Comparison of ENCODE assay signal across 8 cellular contexts in genomic region chr10:104253576-104254410, GRCh38.
DNase-seq lines count a peak whose midpoint lies in the region; ATAC-seq, FAIRE-seq and TF ChIP-seq lines count a peak whose summit lies in the region.

No MANE protein-coding gene starts in this region.

- H3K4me3 ChIP-seq in Loucy (ENCODE audit: low read length, poor library complexity, severe bottlenecking): peak overlapping the region; percentile 87
- peak overlapping the region; percentile 97 for H3K4me3 ChIP-seq in coronary artery

- no peaks in the 10 kb centered on the region for H3K9me3 Mint-ChIP-seq in nephron

- ATAC-seq in GM21423 (IDR thresholded peaks at IDR 0.05; ENCODE audit: unreplicated experiment): no peak
- no peak for ATAC-seq in GM21526 (IDR thresholded peaks at IDR 0.05; ENCODE audit: low FRiP score, unreplicated experiment)

- TF ChIP-seq CTCF in C4-2B (conservative IDR thresholded peaks at IDR 0.05): no peak
- no peak for TF ChIP-seq CTCF in Loucy (conservative IDR thresholded peaks at IDR 0.05; ENCODE audit: low read length)
- TF ChIP-seq CTCF in coronary artery (IDR thresholded peaks at IDR 0.05): no peak
- no peak for TF ChIP-seq CTCF in nephron (IDR thresholded peaks at IDR 0.05; ENCODE audit: unreplicated experiment in 3 of 3)

- peak overlapping the region; percentile 83 to 95 (median 93) for H3K27ac Mint-ChIP-seq in nephron

- peaks cover 18% of the 10 kb centered on the region for H4K20me1 ChIP-seq in Loucy (ENCODE audit: insufficient read depth, low read length, poor library complexity, severe bottlenecking)

- H3K36me3 Mint-ChIP-seq in nephron (ENCODE audit: low read depth): peaks cover 8% of the 10 kb centered on the region

- H3K4me1 ChIP-seq in Loucy (ENCODE audit: insufficient read depth, low read length, poor library complexity, severe bottlenecking): peaks cover 47% of the 10 kb centered on the region

- H3K9me3 ChIP-seq in Loucy (ENCODE audit: insufficient read depth, low read depth, low read length): no peaks in the 10 kb centered on the region

- peak overlapping the region; percentile 88 for H3K4me2 ChIP-seq in Loucy (ENCODE audit: low read depth, low read length, poor library complexity, severe bottlenecking)

- H3K79me2 ChIP-seq in Loucy (ENCODE audit: insufficient read depth, low read length): peaks cover 45% of the 10 kb centered on the region

- peaks cover 4% of the 10 kb centered on the region for H3K27me3 Mint-ChIP-seq in nephron (ENCODE audit: low read depth)

- H3K4me3 Mint-ChIP-seq in nephron: peak overlapping the region; percentile 92 to 98 (median 93)

- no peaks in the 10 kb centered on the region for H3F3A ChIP-seq in Loucy (ENCODE audit: low read depth)

- H3K4me1 Mint-ChIP-seq in nephron: peaks cover 21% of the 10 kb centered on the region

- peak overlapping the region; percentile 76; the same call in 1 of the 2 replicates for H2AFZ ChIP-seq in Loucy (ENCODE audit: low read length)

- no peaks in the 10 kb centered on the region for H3K9me2 ChIP-seq in Loucy (replicated peaks; ENCODE audit: low read depth, low read length)

- peaks cover 10% of the 10 kb centered on the region for H3K27me3 ChIP-seq in Loucy (ENCODE audit: insufficient read depth, low read length, poor library complexity, severe bottlenecking)

- H3K27ac ChIP-seq in C4-2B: peak overlapping the region; percentile 94
- H3K27ac ChIP-seq in coronary artery: peak overlapping the region; percentile 95 to 100

- DNase-seq in coronary artery (ENCODE audit: low spot score) (no peak), RCC 7860 (ENCODE audit: low spot score) (no peak), iPS-NIHi7 (ENCODE audit: extremely low spot score) (no peak)

- no peaks in the 10 kb centered on the region for H3K36me3 ChIP-seq in Loucy (ENCODE audit: insufficient read depth, low read length)

- FAIRE-seq in RCC 7860 (lab: Jason Lieb, UNC): no peak

- peak overlapping the region; percentile 96 for H3K9ac ChIP-seq in Loucy (ENCODE audit: low read depth, low read length, poor library complexity, severe bottlenecking)
